ENCODE assay signal across 13 cellular contexts in the genomic region with DNA sequence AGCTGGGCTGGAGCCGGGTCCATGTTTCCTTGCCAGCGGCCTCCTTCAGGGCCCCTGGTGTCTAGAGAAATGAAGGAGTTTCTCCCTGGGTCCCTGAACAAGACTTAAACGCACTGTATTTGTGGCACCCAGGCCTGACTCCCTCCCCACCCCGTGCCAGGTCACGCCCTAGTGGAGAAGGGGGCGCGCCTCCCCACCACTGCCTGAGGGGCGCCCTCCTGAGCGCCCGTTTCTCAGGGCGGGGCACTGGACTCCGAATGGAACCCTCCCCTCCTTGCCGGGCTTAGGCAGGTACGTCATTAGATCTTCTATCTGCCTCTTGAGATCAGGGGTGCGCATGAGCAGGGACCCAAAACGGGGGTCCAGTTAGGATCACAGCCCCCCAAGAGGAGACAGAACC. TPM values are rescaled to one million over a fixed set of nuclear protein-coding genes. Genes with fewer than 3 reads are reported as not detected.
A peak's percentile ranks its signal among the peaks of the same experiment; 100 is the strongest.
DNase-seq lines count a peak whose midpoint lies in the region; ATAC-seq and TF ChIP-seq lines count a peak whose summit lies in the region.
"Had no signal": no experiment of that assay in that cellular context is flagged by ENCODE, and none has a peak within 500 bp of the region (broad histone marks: within the 10 kb centered on the region; RNA-seq: fewer than 3 reads in every experiment).

No MANE protein-coding gene starts in this region.

- H3K36me3 ChIP-seq in neutrophil, result peaks cover 22% of the 10 kb centered on the region
- H3K36me3 ChIP-seq: cardiac muscle cell had no signal

- peak; percentile 2 for ATAC-seq in esophagus mucosa
- ATAC-seq in HG03139 (IDR thresholded peaks at IDR 0.05; ENCODE audit: unreplicated experiment), result no peak
- ATAC-seq in GM21529 (IDR thresholded peaks at IDR 0.05; ENCODE audit: unreplicated experiment), result no peak

- peak overlapping the region; percentile 82 for H3K27ac ChIP-seq in neutrophil
- H3K27ac ChIP-seq: cardiac muscle cell, vagina had no signal

- intact Hi-C loops in Calu3 (cut with micrococcal nuclease; ENCODE audit: unreplicated experiment), result no loop called here

- TF ChIP-seq CTCF in Calu3 (IDR thresholded peaks at IDR 0.05; ENCODE audit: unreplicated experiment), result no peak
- TF ChIP-seq CTCF in neutrophil (IDR thresholded peaks at IDR 0.05), result no peak

- H3K4me3 Mint-ChIP-seq in Calu3 (ENCODE audit: low read depth, unreplicated experiment), result peak overlapping the region; percentile 70

- H3K9me3 ChIP-seq in neutrophil, result no peaks in the 10 kb centered on the region
- H3K9me3 ChIP-seq: vagina had no signal

- CTCF ChIA-PET in Calu3 (lab: Charles Lee), result interaction anchor here (1.7 kb wide), 1 partner anchor 23 kb away, joined by 7 read pairs; no protein-coding TSS in a partner anchor

- peak overlapping the region; percentile 51 for H3K4me3 ChIP-seq in Jurkat, Clone E6-1 (ENCODE audit: low read length)
- peak overlapping the region; percentile 71 to 85 for H3K4me3 ChIP-seq in neutrophil (ENCODE audit: low read depth in 1 of 2, low read length in 1 of 2)

- H3K9me3 Mint-ChIP-seq in Calu3 (ENCODE audit: low read depth, unreplicated experiment), result no peaks in the 10 kb centered on the region

- no peaks in the 10 kb centered on the region for H3K27me3 ChIP-seq in neutrophil
- H3K27me3 ChIP-seq: vagina had no signal

- H3K4me1 ChIP-seq in neutrophil (ENCODE audit: control insufficient read depth in 1 of 2, insufficient read depth in 1 of 2, low read depth in 1 of 2, low read length in 1 of 2), result peaks cover 21 to 37% of the 10 kb centered on the region in 2 experiments

- no peaks in the 10 kb centered on the region for H3K27me3 Mint-ChIP-seq in Calu3 (ENCODE audit: unreplicated experiment)

- peaks cover 8% of the 10 kb centered on the region for H3K36me3 Mint-ChIP-seq in Calu3 (ENCODE audit: insufficient read depth, unreplicated experiment)

- no TSS peak for BruUV-seq in Calu3 (replicated peaks; lab: Mats Ljungman, UMichigan)

- H3K27ac Mint-ChIP-seq in Calu3 (ENCODE audit: unreplicated experiment), result peak overlapping the region; percentile 45

- DNase-seq in Calu3 (no peak), COLO668 (lab: John Stamatoyannopoulos, UW; ENCODE audit: unreplicated experiment) (no peak), NCI-H1417 treated with DMSO at 0.1 percent for 48 hours (lab: John Stamatoyannopoulos, UW) (no peak)
- DNase-seq in Jurkat, Clone E6-1 (ENCODE audit: low read depth, low spot score), result no peak
- DNase-seq: DND-41, NCI-H345, Right ventricle myocardium superior had no signal

- H3K4me1 Mint-ChIP-seq in Calu3 (ENCODE audit: low read depth, unreplicated experiment), result peaks cover 18% of the 10 kb centered on the region

RNA-seq across cellular contexts. Expression of gene ODC1, which starts 16.3 kb away (rescaled TPM):
- total RNA-seq in Calu3 (2022), result 78.4 and 85.7 TPM in 2 replicates
- 187 TPM for polyA plus RNA-seq in Jurkat, Clone E6-1 (2012; ENCODE audit: insufficient read depth, insufficient read length)
- total RNA-seq in esophagus mucosa, result 21.6 TPM
